ENCODE assay signal across 14 cellular contexts in the genomic region with DNA sequence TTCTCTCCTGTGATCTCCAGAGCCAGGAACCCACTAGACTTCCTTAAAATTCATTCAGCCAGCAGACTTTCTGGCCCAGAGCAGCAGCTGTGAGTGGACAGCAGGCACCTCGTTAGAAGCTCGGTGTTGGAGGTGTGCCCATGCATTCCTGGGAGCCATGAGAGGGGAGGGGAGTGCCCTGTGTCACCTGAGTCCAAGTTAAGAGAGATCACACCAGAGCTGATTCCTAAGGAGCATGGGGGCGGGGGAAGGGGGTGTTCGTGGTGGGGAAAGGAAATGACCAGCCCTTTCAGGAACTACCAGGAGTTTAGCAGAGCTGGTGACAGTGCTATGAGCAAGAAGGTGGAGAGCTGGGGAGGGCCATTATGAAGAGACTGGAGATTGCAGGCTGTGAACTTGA. TPM values are rescaled to one million over a fixed set of nuclear protein-coding genes. Genes with fewer than 3 reads are reported as not detected.
DNase-seq lines count a peak whose midpoint lies in the region; ATAC-seq and TF ChIP-seq lines count a peak whose summit lies in the region.
"Had no signal": no experiment of that assay in that cellular context is flagged by ENCODE, and none has a peak within 500 bp of the region (broad histone marks: within the 10 kb centered on the region; RNA-seq: fewer than 3 reads in every experiment).

No MANE protein-coding gene starts in this region.

- H3K27ac ChIP-seq in right atrium auricular region: no peak overlapping the region
- no peak overlapping the region for H3K27ac ChIP-seq in vagina

- H3K4me3 ChIP-seq in right atrium auricular region: no peak overlapping the region
- no peak overlapping the region for H3K4me3 ChIP-seq in vagina

- H3K36me3 Mint-ChIP-seq in activated naive CD8-positive, alpha-beta T cell treated with anti-CD3 and anti-CD28 coated beads for 36 hours: peaks cover 6% of the 10 kb centered on the region
- H3K36me3 Mint-ChIP-seq: activated CD8-positive, alpha-beta memory T cell treated with anti-CD3 and anti-CD28 coated beads, Interleukin-2, amount 10 ng/mL, durations not matched to agents 7 days and 5 days had no signal

- DNase-seq in Right ventricle myocardium inferior (ENCODE audit: missing footprints): peak; percentile 62
- DNase-seq in right atrium auricular region (ENCODE audit: low spot score): no peak
- DNase-seq in astrocyte of the hippocampus (ENCODE audit: low read depth, low spot score): peak; percentile 77
- DNase-seq in islet precursor cell: peak; percentile 81
- no peak for DNase-seq in activated naive CD8-positive, alpha-beta T cell treated with anti-CD3 and anti-CD28 coated beads for 36 hours
- no peak for DNase-seq in vagina (ENCODE audit: extremely low spot score in 2 of 2)
- DNase-seq: activated CD8-positive, alpha-beta memory T cell treated with anti-CD3 and anti-CD28 coated beads, Interleukin-2, amount 10 ng/mL, durations not matched to agents 7 days and 5 days; KBM-7; NCI-H345; stimulated activated CD4-positive, alpha-beta T cell treated with anti-CD3 and anti-CD28 coated beads, Interleukin-2, amount 100 ng/mL, for 48 hours; stimulated activated naive CD8-positive, alpha-beta T cell treated with anti-CD3 and anti-CD28 coated beads, Interleukin-15, amount 100 ng/mL, for 72 hours had no signal

- TF ChIP-seq POLR2A in vagina (IDR thresholded peaks at IDR 0.05): no peak

- TF ChIP-seq CTCF in right atrium auricular region (IDR thresholded peaks at IDR 0.05) (no peak), vagina (IDR thresholded peaks at IDR 0.05) (no peak)

- H3K27me3 ChIP-seq in right atrium auricular region: no peaks in the 10 kb centered on the region
- H3K27me3 ChIP-seq in vagina: no peaks in the 10 kb centered on the region

- no peaks in the 10 kb centered on the region for H3K9me3 ChIP-seq in right atrium auricular region
- H3K9me3 ChIP-seq in vagina: no peaks in the 10 kb centered on the region

- no peaks in the 10 kb centered on the region for H3K9me3 Mint-ChIP-seq in activated naive CD8-positive, alpha-beta T cell treated with anti-CD3 and anti-CD28 coated beads for 36 hours
- H3K9me3 Mint-ChIP-seq: stimulated activated naive CD8-positive, alpha-beta T cell treated with anti-CD3 and anti-CD28 coated beads, Interleukin-15, amount 100 ng/mL, for 72 hours had no signal

- H3K4me1 ChIP-seq in right atrium auricular region: peaks cover 0 to 6% of the 10 kb centered on the region in 2 donors
- H3K4me1 ChIP-seq in vagina: peaks cover 6% of the 10 kb centered on the region

- H3K4me1 Mint-ChIP-seq in activated naive CD8-positive, alpha-beta T cell treated with anti-CD3 and anti-CD28 coated beads for 36 hours: no peaks in the 10 kb centered on the region
- H3K4me1 Mint-ChIP-seq: activated CD8-positive, alpha-beta memory T cell treated with anti-CD3 and anti-CD28 coated beads, Interleukin-2, amount 10 ng/mL, durations not matched to agents 7 days and 5 days had no signal

- no peaks in the 10 kb centered on the region for H3K27me3 Mint-ChIP-seq in activated naive CD8-positive, alpha-beta T cell treated with anti-CD3 and anti-CD28 coated beads for 36 hours
- H3K27me3 Mint-ChIP-seq: activated CD8-positive, alpha-beta memory T cell treated with anti-CD3 and anti-CD28 coated beads, Interleukin-2, amount 10 ng/mL, durations not matched to agents 7 days and 5 days; stimulated activated naive CD8-positive, alpha-beta T cell treated with anti-CD3 and anti-CD28 coated beads, Interleukin-15, amount 100 ng/mL, for 72 hours had no signal

- no peak overlapping the region for H3K27ac Mint-ChIP-seq in activated naive CD8-positive, alpha-beta T cell treated with anti-CD3 and anti-CD28 coated beads for 36 hours
- H3K27ac Mint-ChIP-seq: activated CD8-positive, alpha-beta memory T cell treated with anti-CD3 and anti-CD28 coated beads, Interleukin-2, amount 10 ng/mL, durations not matched to agents 7 days and 5 days had no signal

- no peak overlapping the region for H3K4me3 Mint-ChIP-seq in activated naive CD8-positive, alpha-beta T cell treated with anti-CD3 and anti-CD28 coated beads for 36 hours
- H3K4me3 Mint-ChIP-seq: activated CD8-positive, alpha-beta memory T cell treated with anti-CD3 and anti-CD28 coated beads, Interleukin-2, amount 10 ng/mL, durations not matched to agents 7 days and 5 days; stimulated activated naive CD8-positive, alpha-beta T cell treated with anti-CD3 and anti-CD28 coated beads, Interleukin-15, amount 100 ng/mL, for 72 hours had no signal

- H3K36me3 ChIP-seq in right atrium auricular region (no peaks in the 10 kb centered on the region), vagina (no peaks in the 10 kb centered on the region)

- intact Hi-C loops in Right ventricle myocardium inferior (cut with DNase I): no loop called here
- intact Hi-C loops in vagina (cut with DNase I): no loop called here

- peak; percentile 73 for ATAC-seq in Right ventricle myocardium inferior
- ATAC-seq in HG03196 (IDR thresholded peaks at IDR 0.05; ENCODE audit: unreplicated experiment): no peak
- no peak for ATAC-seq in HG02870 (IDR thresholded peaks at IDR 0.05; ENCODE audit: unreplicated experiment)
- ATAC-seq: activated CD8-positive, alpha-beta memory T cell treated with anti-CD3 and anti-CD28 coated beads, Interleukin-2, amount 10 ng/mL, durations not matched to agents 7 days and 5 days; stimulated activated naive CD8-positive, alpha-beta T cell treated with anti-CD3 and anti-CD28 coated beads, Interleukin-15, amount 100 ng/mL, for 72 hours had no signal

RNA-seq across cellular contexts. Expression of a gene that starts 46.9 kb away (rescaled TPM):
- total RNA-seq in Right ventricle myocardium inferior (not detected), right atrium auricular region (not detected), vagina (not detected)
- not detected for total RNA-seq in activated naive CD8-positive, alpha-beta T cell treated with anti-CD3 and anti-CD28 coated beads for 36 hours
- total RNA-seq: activated CD8-positive, alpha-beta memory T cell treated with anti-CD3 and anti-CD28 coated beads, Interleukin-2, amount 10 ng/mL, durations not matched to agents 7 days and 5 days; omental fat pad had no signal

Comparison
In these comparisons a context has a peak if more than half of its experiments do, and no peak if none do; other contexts are left out.
1. DNase-seq: peak in Right ventricle myocardium inferior (single experiment), astrocyte of the hippocampus (single experiment) and islet precursor cell (single experiment); none in right atrium auricular region (single experiment), activated naive CD8-positive, alpha-beta T cell treated with anti-CD3 and anti-CD28 coated beads for 36 hours (single experiment) and vagina (0 of 2).